11 cellular contexts compared by ENCODE assay signal in the genomic region with DNA sequence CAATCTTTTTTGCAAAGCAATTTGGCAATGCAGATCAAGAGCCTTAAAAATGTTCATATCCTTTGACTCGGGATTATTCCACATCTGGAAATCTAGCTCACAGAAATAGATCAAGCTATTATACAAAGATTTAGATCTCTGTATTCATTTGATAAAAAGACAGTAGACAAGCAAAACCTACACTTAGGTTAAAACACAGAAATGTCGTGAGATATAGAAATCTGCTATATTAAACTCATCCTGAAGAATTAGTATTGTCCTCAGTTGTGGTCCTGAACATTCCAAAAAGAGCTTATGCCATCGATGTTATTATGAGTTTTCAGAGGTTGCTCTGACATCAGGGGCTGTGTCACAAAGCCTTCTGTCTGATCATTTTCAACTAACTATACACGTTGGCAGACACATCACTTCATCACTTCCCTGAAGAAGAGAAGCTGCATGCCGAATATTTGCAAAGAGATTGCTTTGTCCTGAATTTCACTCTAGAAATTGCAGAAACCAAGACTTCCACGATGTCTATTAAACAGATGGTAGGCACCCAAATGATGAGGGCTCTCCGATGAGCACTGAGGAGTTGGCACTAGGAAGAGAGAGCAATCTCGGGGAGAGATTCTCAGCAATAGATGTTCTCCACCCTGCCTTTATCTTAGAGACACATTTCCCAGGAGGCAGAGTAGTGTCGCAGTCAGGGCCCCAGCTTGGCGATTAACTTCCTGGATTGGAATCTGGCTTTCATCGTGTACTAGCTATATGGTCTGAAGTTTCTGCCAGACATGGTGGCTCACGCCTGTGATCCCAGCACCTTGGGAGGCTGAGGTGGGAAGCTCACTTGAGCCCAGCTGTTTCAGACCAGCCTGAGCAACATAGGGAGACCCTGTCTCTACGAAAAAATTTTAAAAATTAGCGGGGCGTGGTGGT. TPM values are rescaled to one million over a fixed set of nuclear protein-coding genes. Genes with fewer than 3 reads are reported as not detected.
DNase-seq lines count a peak whose midpoint lies in the region; ATAC-seq and TF ChIP-seq lines count a peak whose summit lies in the region.
"Had no signal": no experiment of that assay in that cellular context is flagged by ENCODE, and none has a peak within 500 bp of the region (broad histone marks: within the 10 kb centered on the region; RNA-seq: fewer than 3 reads in every experiment).

No MANE protein-coding gene starts in this region.

- no peak for ATAC-seq in activated CD4-positive, CD25-positive, alpha-beta regulatory T cell treated with anti-CD3 and anti-CD28 coated beads, Interleukin-2, amount 50 U/mL, for 24 hours
- ATAC-seq in upper lobe of right lung, result no peak

- H3K36me3 Mint-ChIP-seq in CD8-positive, alpha-beta memory T cell, result peaks cover 0 to 4% (median 0%) of the 10 kb centered on the region in 3 donors

- peak overlapping the region; percentile 76; the same call in 1 of the 2 replicates for H3K4me2 ChIP-seq in KMS-11

- TF ChIP-seq CTCF in KMS-11 (conservative IDR thresholded peaks at IDR 0.05; ENCODE audit: low read depth, low read length), result no peak
- no peak for TF ChIP-seq CTCF in upper lobe of right lung (IDR thresholded peaks at IDR 0.05)

- no peaks in the 10 kb centered on the region for H3K79me2 ChIP-seq in KMS-11 (ENCODE audit: insufficient read depth, low read depth)

- no peaks in the 10 kb centered on the region for H4K20me1 ChIP-seq in KMS-11 (ENCODE audit: insufficient read depth)

- POLR2A ChIA-PET in CD8-positive, alpha-beta memory T cell (lab: Charles Lee), result no interaction called here

- H3K9me3 Mint-ChIP-seq in CD8-positive, alpha-beta memory T cell, result no peaks in the 10 kb centered on the region

- H3K36me3 ChIP-seq in CD8-positive, alpha-beta memory T cell (ENCODE audit: insufficient read depth, low read length), result no peaks in the 10 kb centered on the region
- H3K36me3 ChIP-seq in KMS-11 (ENCODE audit: insufficient read depth) (no peaks in the 10 kb centered on the region), neuron (ENCODE audit: insufficient read depth, low read length) (no peaks in the 10 kb centered on the region), upper lobe of right lung (no peaks in the 10 kb centered on the region)
- H3K36me3 ChIP-seq: breast epithelium had no signal

- peak overlapping the region; percentile 84 to 95 (median 89) for H3K4me3 Mint-ChIP-seq in CD8-positive, alpha-beta memory T cell

- DNase-seq in CD8-positive, alpha-beta memory T cell, result no peak
- DNase-seq in cerebellar cortex (ENCODE audit: low spot score) (peak; percentile 39), NCI-H1092 treated with DMSO at 0.1 percent for 48 hours (lab: John Stamatoyannopoulos, UW) (no peak), upper lobe of right lung (no peak)
- DNase-seq in stimulated activated naive CD4-positive, alpha-beta T cell treated with Interleukin-2 at 50 U/mL for 16 hours (lab: John Stamatoyannopoulos, UW), result no peak
- DNase-seq: activated CD4-positive, alpha-beta T cell treated with anti-CD3 and anti-CD28 coated beads, Interleukin-2, amount 50 U/mL, for 1 hour; NCI-H2029 treated with DMSO at 0.1 percent for 48 hours had no signal

- H3K27ac ChIP-seq in CD8-positive, alpha-beta memory T cell (ENCODE audit: low read depth, low read length), result no peak overlapping the region
- no peak overlapping the region for H3K27ac ChIP-seq in KMS-11
- no peak overlapping the region for H3K27ac ChIP-seq in upper lobe of right lung

- no peak overlapping the region for H3K9ac ChIP-seq in KMS-11

- peaks cover 16% of the 10 kb centered on the region for H3K4me1 ChIP-seq in CD8-positive, alpha-beta memory T cell (ENCODE audit: insufficient read depth, low read length)
- H3K4me1 ChIP-seq in KMS-11 (ENCODE audit: low read depth, poor library complexity, severe bottlenecking) (peaks cover 4% of the 10 kb centered on the region), neuron (ENCODE audit: insufficient read depth, low read length) (peaks cover 25% of the 10 kb centered on the region), upper lobe of right lung (peaks cover 12% of the 10 kb centered on the region)

- no peak overlapping the region for H3K4me3 ChIP-seq in CD8-positive, alpha-beta memory T cell (ENCODE audit: low read length)
- H3K4me3 ChIP-seq in KMS-11 (IDR thresholded peaks at IDR 0.05; ENCODE audit: insufficient read depth, low read depth, low read length) (no peak overlapping the region), neuron (ENCODE audit: low read length) (no peak overlapping the region), upper lobe of right lung (no peak overlapping the region)

- CTCF ChIA-PET in CD8-positive, alpha-beta memory T cell (lab: Charles Lee), result interaction anchor here (1.4 to 1.6 kb wide), 2 partner anchors 8 to 97 kb away, joined by 7 to 9 read pairs; a partner anchor contains a TSS

- peaks cover 20 to 34% (median 25%) of the 10 kb centered on the region in 3 donors for H3K4me1 Mint-ChIP-seq in CD8-positive, alpha-beta memory T cell

- intact Hi-C loops in upper lobe of right lung (cut with DNase I), result loop anchor here (10.0 kb wide), 1 partner anchor 181 kb away; no protein-coding TSS in a partner anchor

- H3K27me3 ChIP-seq in CD8-positive, alpha-beta memory T cell (ENCODE audit: insufficient read depth, low read length, poor library complexity, severe bottlenecking), result no peaks in the 10 kb centered on the region
- H3K27me3 ChIP-seq in KMS-11 (ENCODE audit: insufficient read depth, low read depth) (no peaks in the 10 kb centered on the region), neuron (ENCODE audit: insufficient read depth, low read length) (no peaks in the 10 kb centered on the region), upper lobe of right lung (no peaks in the 10 kb centered on the region)
- H3K27me3 ChIP-seq: breast epithelium had no signal

- H2AFZ ChIP-seq in KMS-11 (ENCODE audit: low read depth) (no peak overlapping the region), neuron (ENCODE audit: low read depth, low read length) (peak overlapping the region; percentile 93)

- H3K27me3 Mint-ChIP-seq in CD8-positive, alpha-beta memory T cell, result no peaks in the 10 kb centered on the region

- H3K9me3 ChIP-seq in CD8-positive, alpha-beta memory T cell (ENCODE audit: low read length), result no peaks in the 10 kb centered on the region
- H3K9me3 ChIP-seq in neuron (ENCODE audit: low read length), result no peaks in the 10 kb centered on the region
- no peaks in the 10 kb centered on the region for H3K9me3 ChIP-seq in upper lobe of right lung
- H3K9me3 ChIP-seq: breast epithelium had no signal

- H3K27ac Mint-ChIP-seq in CD8-positive, alpha-beta memory T cell, result peak overlapping the region in 4 of 8 donors; percentile 71 to 93 (median 77)

RNA-seq across cellular contexts. Expression of a gene that starts 1.9 kb away (rescaled TPM):
- 1 to 10 TPM; 7.4 to 7.5 TPM for total RNA-seq in CD8-positive, alpha-beta memory T cell
- polyA plus RNA-seq in CD8-positive, alpha-beta memory T cell, result 3.0 TPM
- 18.8 TPM for total RNA-seq in upper lobe of right lung
